ENCODE assay signal across 29 cellular contexts in the genomic region with DNA sequence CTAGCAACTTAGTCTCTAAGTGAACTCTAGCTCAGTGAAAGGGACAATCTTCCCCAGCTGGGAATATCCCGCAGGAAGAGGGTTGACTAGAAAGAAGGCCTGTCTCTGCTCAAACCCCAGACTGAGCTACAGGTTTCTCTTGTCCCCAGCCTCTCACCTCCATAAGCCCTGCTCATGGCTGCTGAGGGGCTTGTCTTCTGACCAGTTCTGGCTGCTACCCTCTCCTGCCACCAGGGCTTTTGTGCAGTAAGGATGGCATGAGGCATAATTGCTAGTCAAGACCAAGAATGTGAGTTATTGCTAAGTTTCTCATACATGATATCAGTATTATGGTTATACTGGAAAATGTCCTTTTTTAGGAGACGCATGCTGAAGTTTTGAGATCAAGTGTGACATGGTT. TPM values are rescaled to one million over a fixed set of nuclear protein-coding genes. Genes with fewer than 3 reads are reported as not detected.
DNase-seq lines count a peak whose midpoint lies in the region; ATAC-seq, FAIRE-seq and TF ChIP-seq lines count a peak whose summit lies in the region.
"Had no signal": no experiment of that assay in that cellular context is flagged by ENCODE, and none has a peak within 500 bp of the region (broad histone marks: within the 10 kb centered on the region; RNA-seq: fewer than 3 reads in every experiment).

No MANE protein-coding gene starts in this region.

- H3K79me2 ChIP-seq in HCT116 (ENCODE audit: insufficient read depth, low read length): no peaks in the 10 kb centered on the region
- no peaks in the 10 kb centered on the region for H3K79me2 ChIP-seq in GM12878 (ENCODE audit: control insufficient read depth, insufficient read depth, low read length)

- DNase-seq in A549 (ENCODE audit: low read depth in 1 of 2, low spot score in 1 of 2) (no peak), HCT116 (ENCODE audit: low read depth, low spot score) (no peak), GM12878 (ENCODE audit: low read depth, low spot score) (no peak), nephron progenitor cell (no peak), GM19239 (ENCODE audit: insufficient read length, low spot score) (no peak)
- no peak for DNase-seq in activated CD4-positive, alpha-beta T cell treated with anti-CD3 and anti-CD28 coated beads for 36 hours
- DNase-seq: CD4-positive, alpha-beta T cell; DMS79; EL; GDM1; KG1; NCI-H1092; NCI-H1417 treated with DMSO at 0.1 percent for 48 hours; NCI-H1694 treated with DMSO at 0.1 percent for 48 hours; NCI-H2081; NCI-H2171; NCI-H226; NCI-H510A; NCI-H69; Right ventricle myocardium superior; RPMI8226 had no signal

- CTCF ChIA-PET in A549 (lab: Yijun Ruan, JAX) (interaction anchor here (0.9 to 1.0 kb wide), 2 partner anchors 9 to 10 kb away, joined by 3 read pairs; no protein-coding TSS in a partner anchor), HCT116 (lab: Charles Lee) (no interaction called here), GM12878 (lab: Yijun Ruan, JAX) (interaction anchor here (1.4 kb wide), 1 partner anchor 11 kb away, joined by 3 read pairs; no protein-coding TSS in a partner anchor)
- CTCF ChIA-PET in activated CD4-positive, alpha-beta T cell treated with anti-CD3 and anti-CD28 coated beads for 36 hours (lab: Charles Lee): interaction anchor here (0.8 kb wide), 1 partner anchor 13 kb away, joined by 3 read pairs; no protein-coding TSS in a partner anchor

- no peaks in the 10 kb centered on the region for H3K9me2 ChIP-seq in HCT116 (ENCODE audit: insufficient read depth)

- H3K4me1 Mint-ChIP-seq in nephron progenitor cell: no peaks in the 10 kb centered on the region
- H3K4me1 Mint-ChIP-seq in activated CD4-positive, alpha-beta T cell treated with anti-CD3 and anti-CD28 coated beads for 36 hours: no peaks in the 10 kb centered on the region

- FAIRE-seq in A549 (lab: Jason Lieb, UNC) (no peak), GM12878 (lab: Jason Lieb, UNC) (no peak), GM19239 (lab: Jason Lieb, UNC) (no peak)
- FAIRE-seq: D721Med, GM12892, H54 had no signal

- RAD21 ChIA-PET in HCT116 (lab: Charles Lee; ENCODE audit: low non-redundant PET in 1 of 2, low total read pairs in 2 of 2, uncharacterized antibody in 2 of 2, unreplicated experiment in 2 of 2): no interaction called here
- RAD21 ChIA-PET in GM12878 (lab: Charles Lee; ENCODE audit: unreplicated experiment): no interaction called here

- no peaks in the 10 kb centered on the region for H3K4me1 ChIP-seq in A549
- H3K4me1 ChIP-seq in HCT116 (ENCODE audit: control insufficient read depth in 1 of 2, insufficient read depth in 2 of 2, low read length in 2 of 2): no peaks in the 10 kb centered on the region
- H3K4me1 ChIP-seq in GM12878 (ENCODE audit: control insufficient read depth, insufficient read depth, low read length): no peaks in the 10 kb centered on the region
- H3K4me1 ChIP-seq: BLaER1 treated with 17β-estradiol and CSF1 and Interleukin-3, amounts not matched to agents 10 nM and 100 nM; SJSA1 had no signal

- H3K27me3 ChIP-seq in HCT116 (ENCODE audit: insufficient read depth, low read length): no peaks in the 10 kb centered on the region
- H3K27me3 ChIP-seq in GM12878 (replicated peaks in 1 of 2; ENCODE audit: control insufficient read depth in 2 of 2, insufficient read depth in 2 of 2, low read length in 1 of 2): no peaks in the 10 kb centered on the region
- H3K27me3 ChIP-seq: BLaER1 treated with 17β-estradiol and CSF1 and Interleukin-3, amounts not matched to agents 10 nM and 100 nM; SJSA1 had no signal

- WGBS in A549 (ENCODE audit: missing lambda C conversion rate): 74% methylated on average over 2 of the region's 2 CpGs
- WGBS in GM12878 (ENCODE audit: insufficient coverage, insufficient replicate concordance, low lambda C conversion rate, missing lambda C conversion rate): 91% methylated on average over 2 of the region's 2 CpGs

- peaks cover 16% of the 10 kb centered on the region for H3K36me3 Mint-ChIP-seq in nephron progenitor cell (ENCODE audit: low read depth)
- no peaks in the 10 kb centered on the region for H3K36me3 Mint-ChIP-seq in activated CD4-positive, alpha-beta T cell treated with anti-CD3 and anti-CD28 coated beads for 36 hours (ENCODE audit: low read depth)

- no peak overlapping the region for H3K4me3 Mint-ChIP-seq in nephron progenitor cell
- H3K4me3 Mint-ChIP-seq in activated CD4-positive, alpha-beta T cell treated with anti-CD3 and anti-CD28 coated beads for 36 hours: no peak overlapping the region
- H3K4me3 Mint-ChIP-seq: CD4-positive, alpha-beta T cell had no signal

- no peak for TF ChIP-seq RAD21 in A549 (conservative IDR thresholded peaks at IDR 0.05 in 1 of 2, IDR thresholded peaks at IDR 0.05 in 1 of 2)
- TF ChIP-seq RAD21 in HCT116 (IDR thresholded peaks at IDR 0.05; ENCODE audit: low read depth): no peak
- no peak for TF ChIP-seq RAD21 in GM12878 (IDR thresholded peaks at IDR 0.05; ENCODE audit: insufficient read depth, low read depth, low read length)

- H3K4me2 ChIP-seq in A549: no peak overlapping the region
- no peak overlapping the region for H3K4me2 ChIP-seq in HCT116 (ENCODE audit: low read length)
- no peak overlapping the region for H3K4me2 ChIP-seq in GM12878 (ENCODE audit: control insufficient read depth, insufficient read depth)
- H3K4me2 ChIP-seq: BLaER1 treated with 17β-estradiol and CSF1 and Interleukin-3, amounts not matched to agents 10 nM and 100 nM had no signal

- TF ChIP-seq EP300 in A549 (IDR thresholded peaks at IDR 0.05) (no peak), GM12878 (IDR thresholded peaks at IDR 0.05; ENCODE audit: borderline replicate concordance in 1 of 2, control insufficient read depth in 1 of 2, low read depth in 2 of 2, low read length in 2 of 2) (no peak)

- POLR2A ChIA-PET in A549 (lab: Yijun Ruan, JAX) (no interaction called here), HCT116 (lab: Charles Lee) (no interaction called here), GM12878 (lab: Charles Lee) (interaction anchor here (0.7 kb wide), 1 partner anchor 130 kb away, joined by 3 read pairs; no protein-coding TSS in a partner anchor)
- POLR2A ChIA-PET in activated CD4-positive, alpha-beta T cell treated with anti-CD3 and anti-CD28 coated beads for 36 hours (lab: Charles Lee): no interaction called here

- TF ChIP-seq POLR2A in A549 (IDR thresholded peaks at IDR 0.05; ENCODE audit: low read length) (no peak), HCT116 (IDR thresholded peaks at IDR 0.05; ENCODE audit: borderline replicate concordance, extremely low read depth, insufficient read depth, insufficient read length) (no peak), GM12878 (IDR thresholded peaks at IDR 0.05; ENCODE audit: low read depth, low read length) (no peak)

- H4K20me1 ChIP-seq in HCT116 (ENCODE audit: insufficient read depth): no peaks in the 10 kb centered on the region
- H4K20me1 ChIP-seq in GM12878 (ENCODE audit: control insufficient read depth, insufficient read depth): no peaks in the 10 kb centered on the region
- H4K20me1 ChIP-seq: BLaER1 treated with 17β-estradiol and CSF1 and Interleukin-3, amounts not matched to agents 10 nM and 100 nM had no signal

- peaks cover 60% of the 10 kb centered on the region for H3K9me3 Mint-ChIP-seq in nephron progenitor cell
- peaks cover 11% of the 10 kb centered on the region for H3K9me3 Mint-ChIP-seq in activated CD4-positive, alpha-beta T cell treated with anti-CD3 and anti-CD28 coated beads for 36 hours (ENCODE audit: low read depth)

- ATAC-seq in A549 (peak; percentile 50 to 66; a peak in 4 of 6 replicates), HCT116 (peak; percentile 66; the same call in 1 of the 2 replicates), GM12878 (peak; percentile 35; the same call in 1 of the 3 replicates), HG03097 (IDR thresholded peaks at IDR 0.05; ENCODE audit: low FRiP score, unreplicated experiment) (no peak)
- no peak for ATAC-seq in activated CD4-positive, alpha-beta T cell treated with anti-CD3 and anti-CD28 coated beads for 36 hours

- in situ Hi-C loops in GM12878 (cut with MboI): no loop called here

- H2AFZ ChIP-seq in HCT116 (ENCODE audit: low read depth, low read length, poor library complexity, severe bottlenecking) (no peak overlapping the region), GM12878 (ENCODE audit: control insufficient read depth, low read depth, low read length) (no peak overlapping the region)

- H3K27me3 Mint-ChIP-seq in nephron progenitor cell (ENCODE audit: low read depth, poor library complexity): peaks cover 6% of the 10 kb centered on the region
- no peaks in the 10 kb centered on the region for H3K27me3 Mint-ChIP-seq in activated CD4-positive, alpha-beta T cell treated with anti-CD3 and anti-CD28 coated beads for 36 hours
- H3K27me3 Mint-ChIP-seq: CD4-positive, alpha-beta T cell had no signal

- peak overlapping the region; percentile 77 for H3K27ac Mint-ChIP-seq in nephron progenitor cell
- no peak overlapping the region for H3K27ac Mint-ChIP-seq in activated CD4-positive, alpha-beta T cell treated with anti-CD3 and anti-CD28 coated beads for 36 hours
- H3K27ac Mint-ChIP-seq: CD4-positive, alpha-beta T cell had no signal

- TF ChIP-seq CTCF in A549 (IDR thresholded peaks at IDR 0.05) (no peak), HCT116 (IDR thresholded peaks at IDR 0.05 in 2 of 3, conservative IDR thresholded peaks at IDR 0.05 in 1 of 3; ENCODE audit: borderline replicate concordance in 1 of 3, insufficient read depth in 1 of 3, low read depth in 2 of 3, low read length in 2 of 3) (0 out of 6 replicates have a peak, but pooled peaks of 2 of the 3 experiments have one; percentile 4 to 19), GM12878 (IDR thresholded peaks at IDR 0.05 in 2 of 3, conservative IDR thresholded peaks at IDR 0.05 in 1 of 3; ENCODE audit: control insufficient read depth in 2 of 3, extremely low read depth in 1 of 3, insufficient read depth in 1 of 3, low read depth in 3 of 3, low read length in 3 of 3) (no peak), nephron progenitor cell (IDR thresholded peaks at IDR 0.05) (no peak)

- SMC1A ChIA-PET in GM12878 (lab: Charles Lee; ENCODE audit: uncharacterized antibody, unreplicated experiment): no interaction called here

- no peak overlapping the region for H3K9ac ChIP-seq in HCT116 (ENCODE audit: low read length)
- H3K9ac ChIP-seq in GM12878 (ENCODE audit: control insufficient read depth, insufficient read depth, low read length): no peak overlapping the region
- H3K9ac ChIP-seq: BLaER1 treated with 17β-estradiol and CSF1 and Interleukin-3, amounts not matched to agents 10 nM and 100 nM had no signal

- peaks cover 13% of the 10 kb centered on the region; the same call in 2 of the 3 replicates for H3K9me3 ChIP-seq in A549
- H3K9me3 ChIP-seq in HCT116 (ENCODE audit: control insufficient read depth in 1 of 2, insufficient read depth in 1 of 2, low read depth in 1 of 2, low read length in 2 of 2): no peaks in the 10 kb centered on the region
- peaks cover 5% of the 10 kb centered on the region; the same call in 2 of the 3 replicates for H3K9me3 ChIP-seq in GM12878 (replicated peaks; ENCODE audit: control insufficient read depth, insufficient read depth, low read length)

- no TSS peak for BruUV-seq in HCT116 (replicated peaks; lab: Mats Ljungman, UMichigan)
- BruUV-seq in GM12878 (replicated peaks; lab: Mats Ljungman, UMichigan): no TSS peak

- H3K36me3 ChIP-seq in HCT116 (ENCODE audit: control insufficient read depth in 1 of 2, insufficient read depth in 2 of 2, low read length in 2 of 2) (no peaks in the 10 kb centered on the region), GM12878 (ENCODE audit: control insufficient read depth in 2 of 2, insufficient read depth in 2 of 2, low read length in 1 of 2) (no peaks in the 10 kb centered on the region)
- H3K36me3 ChIP-seq: SJSA1 had no signal

- intact Hi-C loops in HCT116 (cut with micrococcal nuclease) (no loop called here), GM12878 (cut with micrococcal nuclease; ENCODE audit: unreplicated experiment) (no loop called here)
- intact Hi-C loops in activated CD4-positive, alpha-beta T cell treated with anti-CD3 and anti-CD28 coated beads for 36 hours (cut with DNase I, micrococcal nuclease): no loop called here

- no peak overlapping the region for H3K27ac ChIP-seq in A549
- no peak overlapping the region for H3K27ac ChIP-seq in HCT116 (ENCODE audit: low read depth, low read length)
- no peak overlapping the region for H3K27ac ChIP-seq in GM12878 (ENCODE audit: control insufficient read depth, insufficient read depth)
- H3K27ac ChIP-seq: BLaER1 treated with 17β-estradiol and CSF1 and Interleukin-3, amounts not matched to agents 10 nM and 100 nM; SJSA1 had no signal

- H3K4me3 ChIP-seq in A549 (no peak overlapping the region), HCT116 (replicated peaks in 1 of 2; ENCODE audit: low read depth in 1 of 2, low read length in 2 of 2) (no peak overlapping the region), GM12878 (no peak overlapping the region)
- H3K4me3 ChIP-seq: BLaER1 treated with 17β-estradiol and CSF1 and Interleukin-3, amounts not matched to agents 10 nM and 100 nM; SJSA1 had no signal

RNA-seq across cellular contexts. Expression of gene WDR53, which starts 21.3 kb away (rescaled TPM):
- polyA plus RNA-seq in A549 (2011; rRNA removed) (8.4 and 10.8 TPM in 2 replicates), A549 (2017; fragmentation: RNase III; extraction: RNeasy Plus Mini Kit Qiagen cat#74134 plus additional on column Dnase treatment) (11.6 to 12.0 TPM (median 11.8 TPM) in 3 replicates), GM12878 (2011; rRNA removed) (7.7 and 14.0 TPM in 2 replicates), GM12878 (2014; fragmentation: Illumina TruSeq; extraction: Trizol) (16.9 and 26.7 TPM in 2 replicates), GM12878 (2014; fragmentation: Nextera tagmentation; extraction: Ambion mirVana) (10 to 100 TPM; 17.4 to 18.4 TPM), GM12878 (2014; rRNA removed) (12.7 and 14.2 TPM in 2 replicates), GM12878 (2016; fragmentation: Nextera tagmentation; extraction: Ambion mirVana) (10 to 100 TPM; 18.9 to 20.3 TPM)
- 4.9 and 5.3 TPM in 2 replicates for polyA plus RNA-seq in A549 (2012; cell fraction: cytosol; rRNA removed)
- 1.9 and 2.5 TPM in 2 replicates for polyA plus RNA-seq in A549 (2012; cell fraction: nucleus; rRNA removed)
- 3.2 and 6.3 TPM in 2 replicates for polyA minus RNA-seq in A549 (2011; rRNA and poly(A)+ RNA removed)
- total RNA-seq in HCT116 (2021; ENCODE audit: unreplicated experiment) (14.8 TPM), GM12878 (2014; rRNA removed) (8.9 and 10.4 TPM in 2 replicates), GM12878 (2014; rRNA removed; fragmentation: Illumina TruSeq; extraction: Trizol) (14.5 and 15.8 TPM in 2 replicates), GM12878 (2021) (11.5 and 16.0 TPM in 2 replicates)
- polyA plus RNA-seq in HCT116 (2012): 9.0 and 10.2 TPM in 2 replicates
- total RNA-seq in GM12878 (2013; cell fraction: nucleolus; rRNA removed): 6.2 and 6.4 TPM in 2 replicates
- polyA plus RNA-seq in GM12878 (2011; ENCODE audit: low read depth): 9.7 TPM
- polyA plus RNA-seq in GM12878 (2011; cell fraction: cytosol; rRNA removed): 5.0 and 5.5 TPM in 2 replicates
- 4.1 and 6.7 TPM in 2 replicates for polyA plus RNA-seq in GM12878 (2011; cell fraction: nucleus; rRNA removed)
- polyA plus RNA-seq in GM12878 (2012): 7.8 and 11.0 TPM in 2 replicates
- polyA minus RNA-seq in GM12878 (2011; rRNA and poly(A)+ RNA removed): 5.7 and 7.4 TPM in 2 replicates
- polyA minus RNA-seq in GM12878 (2011; cell fraction: cytosol; rRNA and poly(A)+ RNA removed): 1.6 and 3.1 TPM in 2 replicates
- polyA minus RNA-seq in GM12878 (2011; cell fraction: nucleus; rRNA and poly(A)+ RNA removed): 1.8 and 1.9 TPM in 2 replicates
- 10 to 100 TPM; 12.8 to 21.4 TPM for total RNA-seq in activated CD4-positive, alpha-beta T cell treated with anti-CD3 and anti-CD28 coated beads for 36 hours

RNA-seq across cellular contexts. Expression of gene FBXO45, which starts 21.4 kb away (rescaled TPM):
- polyA plus RNA-seq in A549 (2011; rRNA removed): 12.8 and 19.4 TPM in 2 replicates
- polyA plus RNA-seq in A549 (2012; cell fraction: cytosol; rRNA removed): 2.8 and 3.1 TPM in 2 replicates
- 0.91 and 1.2 TPM in 2 replicates for polyA plus RNA-seq in A549 (2012; cell fraction: nucleus; rRNA removed)
- 6.6 to 7.4 TPM (median 6.8 TPM) in 3 replicates for polyA plus RNA-seq in A549 (2017; fragmentation: RNase III; extraction: RNeasy Plus Mini Kit Qiagen cat#74134 plus additional on column Dnase treatment)
- 4.2 and 4.5 TPM in 2 replicates for polyA minus RNA-seq in A549 (2011; rRNA and poly(A)+ RNA removed)
- 23.2 TPM for total RNA-seq in HCT116 (2021; ENCODE audit: unreplicated experiment)
- 6.9 and 9.7 TPM in 2 replicates for polyA plus RNA-seq in HCT116 (2012)
- 10.8 and 11.8 TPM in 2 replicates for total RNA-seq in GM12878 (2013; cell fraction: nucleolus; rRNA removed)
- total RNA-seq in GM12878 (2014; rRNA removed): 12.6 and 16.1 TPM in 2 replicates
- 17.3 and 17.5 TPM in 2 replicates for total RNA-seq in GM12878 (2014; rRNA removed; fragmentation: Illumina TruSeq; extraction: Trizol)
- total RNA-seq in GM12878 (2021): 14.5 and 15.0 TPM in 2 replicates
- 6.1 TPM for polyA plus RNA-seq in GM12878 (2011; ENCODE audit: low read depth)
- polyA plus RNA-seq in GM12878 (2011; rRNA removed): 16.0 and 25.2 TPM in 2 replicates
- 4.5 and 5.1 TPM in 2 replicates for polyA plus RNA-seq in GM12878 (2011; cell fraction: cytosol; rRNA removed)
- 2.9 and 3.8 TPM in 2 replicates for polyA plus RNA-seq in GM12878 (2011; cell fraction: nucleus; rRNA removed)
- 8.4 and 8.9 TPM in 2 replicates for polyA plus RNA-seq in GM12878 (2012)
- polyA plus RNA-seq in GM12878 (2014; fragmentation: Illumina TruSeq; extraction: Trizol): 16.6 and 19.8 TPM in 2 replicates
- 10 to 100 TPM in 1 of 2 experiments, 1 to 10 TPM in 1; 7.5 to 10.0 TPM for polyA plus RNA-seq in GM12878 (2014; fragmentation: Nextera tagmentation; extraction: Ambion mirVana)
- polyA plus RNA-seq in GM12878 (2014; rRNA removed): 9.3 and 11.0 TPM in 2 replicates
- 1 to 10 TPM; 4.0 TPM for polyA plus RNA-seq in GM12878 (2016; fragmentation: Nextera tagmentation; extraction: Ambion mirVana)
- polyA minus RNA-seq in GM12878 (2011; rRNA and poly(A)+ RNA removed): 7.7 and 8.3 TPM in 2 replicates
- 3.6 and 4.4 TPM in 2 replicates for polyA minus RNA-seq in GM12878 (2011; cell fraction: cytosol; rRNA and poly(A)+ RNA removed)
- 1.2 and 2.4 TPM in 2 replicates for polyA minus RNA-seq in GM12878 (2011; cell fraction: nucleus; rRNA and poly(A)+ RNA removed)
- 10 to 100 TPM; 12.7 to 16.2 TPM for total RNA-seq in activated CD4-positive, alpha-beta T cell treated with anti-CD3 and anti-CD28 coated beads for 36 hours

RNA-seq across cellular contexts. Expression of gene SMCO1, which starts 31.9 kb away (rescaled TPM):
- polyA plus RNA-seq in A549 (2011; rRNA removed) (not detected in 2 replicates), A549 (2017; fragmentation: RNase III; extraction: RNeasy Plus Mini Kit Qiagen cat#74134 plus additional on column Dnase treatment) (not detected in 3 replicates), GM12878 (2011; rRNA removed) (not detected in 2 replicates), GM12878 (2014; fragmentation: Illumina TruSeq; extraction: Trizol) (not detected in 2 replicates), GM12878 (2014; fragmentation: Nextera tagmentation; extraction: Ambion mirVana) (under 1 TPM in 1 of 2 experiments, not detected in 1; 0.05 TPM), GM12878 (2014; rRNA removed) (not detected in 2 replicates), GM12878 (2016; fragmentation: Nextera tagmentation; extraction: Ambion mirVana) (not detected)
- not detected in 2 replicates for polyA plus RNA-seq in A549 (2012; cell fraction: cytosol; rRNA removed)
- not detected in 2 replicates for polyA plus RNA-seq in A549 (2012; cell fraction: nucleus; rRNA removed)
- polyA minus RNA-seq in A549 (2011; rRNA and poly(A)+ RNA removed): not detected in 2 replicates
- total RNA-seq in HCT116 (2021; ENCODE audit: unreplicated experiment) (not detected), GM12878 (2014; rRNA removed) (not detected in 2 replicates), GM12878 (2014; rRNA removed; fragmentation: Illumina TruSeq; extraction: Trizol) (not detected in 2 replicates), GM12878 (2021) (not detected in 2 replicates)
- not detected in 2 replicates for polyA plus RNA-seq in HCT116 (2012)
- not detected in 2 replicates for total RNA-seq in GM12878 (2013; cell fraction: nucleolus; rRNA removed)
- not detected for polyA plus RNA-seq in GM12878 (2011; ENCODE audit: low read depth)
- polyA plus RNA-seq in GM12878 (2011; cell fraction: cytosol; rRNA removed): not detected in 2 replicates
- not detected in 2 replicates for polyA plus RNA-seq in GM12878 (2011; cell fraction: nucleus; rRNA removed)
- not detected in 2 replicates for polyA plus RNA-seq in GM12878 (2012)
- polyA minus RNA-seq in GM12878 (2011; rRNA and poly(A)+ RNA removed): not detected in 2 replicates
- polyA minus RNA-seq in GM12878 (2011; cell fraction: cytosol; rRNA and poly(A)+ RNA removed): not detected in 2 replicates
- not detected in 2 replicates for polyA minus RNA-seq in GM12878 (2011; cell fraction: nucleus; rRNA and poly(A)+ RNA removed)
- total RNA-seq in activated CD4-positive, alpha-beta T cell treated with anti-CD3 and anti-CD28 coated beads for 36 hours: not detected
- total RNA-seq: A172; CD4-positive, alpha-beta T cell; SJSA1 had no signal
- polyA plus RNA-seq: AG04450 had no signal

RNA-seq across cellular contexts. Expression of gene RNF168, which starts 43.5 kb away (rescaled TPM):
- polyA plus RNA-seq in A549 (2011; rRNA removed) (3.8 and 5.7 TPM in 2 replicates), A549 (2017; fragmentation: RNase III; extraction: RNeasy Plus Mini Kit Qiagen cat#74134 plus additional on column Dnase treatment) (5.1 to 6.0 TPM (median 5.9 TPM) in 3 replicates), GM12878 (2011; rRNA removed) (12.7 and 12.8 TPM in 2 replicates), GM12878 (2014; fragmentation: Illumina TruSeq; extraction: Trizol) (21.0 and 23.7 TPM in 2 replicates), GM12878 (2014; fragmentation: Nextera tagmentation; extraction: Ambion mirVana) (10 to 100 TPM; 17.5 to 18.4 TPM), GM12878 (2014; rRNA removed) (12.8 and 14.2 TPM in 2 replicates), GM12878 (2016; fragmentation: Nextera tagmentation; extraction: Ambion mirVana) (10 to 100 TPM; 37.0 to 46.9 TPM)
- polyA plus RNA-seq in A549 (2012; cell fraction: cytosol; rRNA removed): 1.6 and 1.7 TPM in 2 replicates
- 1.5 and 1.9 TPM in 2 replicates for polyA plus RNA-seq in A549 (2012; cell fraction: nucleus; rRNA removed)
- 18.1 and 19.1 TPM in 2 replicates for polyA minus RNA-seq in A549 (2011; rRNA and poly(A)+ RNA removed)
- total RNA-seq in HCT116 (2021; ENCODE audit: unreplicated experiment) (25.1 TPM), GM12878 (2014; rRNA removed) (28.5 and 32.1 TPM in 2 replicates), GM12878 (2014; rRNA removed; fragmentation: Illumina TruSeq; extraction: Trizol) (43.4 and 43.9 TPM in 2 replicates), GM12878 (2021) (47.5 and 47.7 TPM in 2 replicates)
- polyA plus RNA-seq in HCT116 (2012): 8.0 and 8.8 TPM in 2 replicates
- total RNA-seq in GM12878 (2013; cell fraction: nucleolus; rRNA removed): 143 and 148 TPM in 2 replicates
- 31.2 TPM for polyA plus RNA-seq in GM12878 (2011; ENCODE audit: low read depth)
- polyA plus RNA-seq in GM12878 (2011; cell fraction: cytosol; rRNA removed): 11.6 and 14.8 TPM in 2 replicates
- polyA plus RNA-seq in GM12878 (2011; cell fraction: nucleus; rRNA removed): 10.8 and 13.5 TPM in 2 replicates
- polyA plus RNA-seq in GM12878 (2012): 32.3 and 35.3 TPM in 2 replicates
- polyA minus RNA-seq in GM12878 (2011; rRNA and poly(A)+ RNA removed): 59.8 and 71.2 TPM in 2 replicates
- polyA minus RNA-seq in GM12878 (2011; cell fraction: cytosol; rRNA and poly(A)+ RNA removed): 23.8 and 28.9 TPM in 2 replicates
- polyA minus RNA-seq in GM12878 (2011; cell fraction: nucleus; rRNA and poly(A)+ RNA removed): 27.4 and 38.8 TPM in 2 replicates
- total RNA-seq in activated CD4-positive, alpha-beta T cell treated with anti-CD3 and anti-CD28 coated beads for 36 hours: 10 to 100 TPM; 20.8 to 21.8 TPM

Comparison
In these comparisons a context has a peak if more than half of its experiments do, and no peak if none do; other contexts are left out.
1. ATAC-seq: peak in A549 (2 of 2), HCT116 (single experiment) and GM12878 (single experiment); none in activated CD4-positive, alpha-beta T cell treated with anti-CD3 and anti-CD28 coated beads for 36 hours (single experiment) and HG03097 (single experiment).
2. CTCF ChIP-seq: peak in HCT116 (2 of 3); none in A549 (single experiment), GM12878 (0 of 3) and nephron progenitor cell (single experiment).